Comparison of ENCODE assay signal across 27 cellular contexts in genomic region chr2:240889601-240890560, GRCh38. TPM values are rescaled to one million over a fixed set of nuclear protein-coding genes. Genes with fewer than 3 reads are reported as not detected.
"Had no signal": no experiment of that assay in that cellular context is flagged by ENCODE, and none has a peak within 500 bp of the region (broad histone marks: within the 10 kb centered on the region; RNA-seq: fewer than 3 reads in every experiment).

No MANE protein-coding gene starts in this region.

- H3K4me3 ChIP-seq: coronary artery, dorsolateral prefrontal cortex, gastrocnemius medialis, hepatocyte, psoas muscle, thoracic aorta, uterus had no signal

- H3K79me2 ChIP-seq: hepatocyte, parathyroid adenoma had no signal

- H3K27me3 ChIP-seq: dorsolateral prefrontal cortex, gastrocnemius medialis, hepatocyte, uterus had no signal

- H3K4me2 ChIP-seq: hepatocyte had no signal

- H3K27ac ChIP-seq: coronary artery, dorsolateral prefrontal cortex, gastrocnemius medialis, hepatocyte, parathyroid adenoma, psoas muscle, thoracic aorta, uterus had no signal

- H2AFZ ChIP-seq: hepatocyte, parathyroid adenoma had no signal

- H3K9me3 ChIP-seq: gastrocnemius medialis, psoas muscle, thoracic aorta, uterus had no signal

- ATAC-seq: activated CD4-positive, alpha-beta T cell treated with anti-CD3 and anti-CD28 coated beads for 36 hours; activated CD8-positive, alpha-beta memory T cell treated with anti-CD3 and anti-CD28 coated beads, Interleukin-2, amount 10 ng/mL, durations not matched to agents 7 days and 5 days; activated CD8-positive, alpha-beta T cell treated with anti-CD3 and anti-CD28 coated beads, Interleukin-2, amount 10 ng/mL, durations not matched to agents 7 days and 5 days; activated naive CD4-positive, alpha-beta T cell treated with anti-CD3 and anti-CD28 coated beads, Interleukin-2, amount 50 U/mL, for 72 hours; gastrocnemius medialis; naive thymus-derived CD4-positive, alpha-beta T cell; psoas muscle; stimulated activated naive CD8-positive, alpha-beta T cell treated with anti-CD3 and anti-CD28 coated beads, Interleukin-15, Interleukin-2, amounts not matched to agents 100 U/mL and 50 U/mL, for 24 hours had no signal

- H3K36me3 ChIP-seq: gastrocnemius medialis, thoracic aorta, uterus had no signal

- H3K9ac ChIP-seq: parathyroid adenoma had no signal

- FAIRE-seq: bronchial epithelial cell, keratinocyte had no signal

- DNase-seq: activated CD4-positive, alpha-beta T cell treated with anti-CD3 and anti-CD28 coated beads for 36 hours; activated CD4-positive, CD25-positive, alpha-beta regulatory T cell; activated CD8-positive, alpha-beta memory T cell treated with anti-CD3 and anti-CD28 coated beads, Interleukin-2, amount 10 ng/mL, durations not matched to agents 7 days and 5 days; activated CD8-positive, alpha-beta T cell treated with anti-CD3 and anti-CD28 coated beads, Interleukin-2, amount 10 ng/mL, durations not matched to agents 7 days and 5 days; activated T-cell treated with anti-CD3 and anti-CD28 coated beads, Interleukin-2, amount 50 U/mL, for 48 hours; dorsolateral prefrontal cortex; effector memory CD4-positive, alpha-beta T cell; gastrocnemius medialis; mammary epithelial cell; naive thymus-derived CD4-positive, alpha-beta T cell; nucleus accumbens; stimulated activated CD4-positive, alpha-beta T cell treated with anti-CD3 and anti-CD28 coated beads, Interleukin-4, amount 100 ng/mL, for 1 hour; stimulated activated naive CD8-positive, alpha-beta T cell treated with anti-CD3 and anti-CD28 coated beads, Interleukin-15, Interleukin-2, amounts not matched to agents 100 U/mL and 50 U/mL, for 24 hours; T-helper 1 cell; uterus had no signal

- H3K4me1 ChIP-seq: gastrocnemius medialis, parathyroid adenoma, psoas muscle, uterus had no signal

RNA-seq across cellular contexts. Expression of gene MAB21L4, which starts 6.1 kb away (rescaled TPM):
- total RNA-seq: activated CD4-positive, alpha-beta T cell treated with anti-CD3 and anti-CD28 coated beads for 36 hours; activated CD8-positive, alpha-beta memory T cell treated with anti-CD3 and anti-CD28 coated beads, Interleukin-2, amount 10 ng/mL, durations not matched to agents 7 days and 5 days; activated CD8-positive, alpha-beta T cell treated with anti-CD3 and anti-CD28 coated beads, Interleukin-2, amount 10 ng/mL, durations not matched to agents 7 days and 5 days; activated naive CD4-positive, alpha-beta T cell treated with anti-CD3 and anti-CD28 coated beads, Interleukin-2, amount 50 U/mL, for 72 hours; activated T-helper 2 cell treated with anti-CD3 and anti-CD28 coated beads, Interferon-gamma antibody, Interleukin-2, Interleukin-4, amounts not matched to agents 10 μg/mL and 5 μg/mL and 100 μg/mL, durations not matched to agents 14 hours and 24 hours and 36 hours; gastrocnemius medialis; naive thymus-derived CD4-positive, alpha-beta T cell; psoas muscle; thoracic aorta had no signal
- polyA plus RNA-seq: naive thymus-derived CD4-positive, alpha-beta T cell; neural cell; psoas muscle had no signal

RNA-seq across cellular contexts. Expression of gene CROCC2, which starts 16.3 kb away (rescaled TPM):
- total RNA-seq: activated CD4-positive, alpha-beta T cell treated with anti-CD3 and anti-CD28 coated beads for 36 hours; activated CD8-positive, alpha-beta memory T cell treated with anti-CD3 and anti-CD28 coated beads, Interleukin-2, amount 10 ng/mL, durations not matched to agents 7 days and 5 days; activated CD8-positive, alpha-beta T cell treated with anti-CD3 and anti-CD28 coated beads, Interleukin-2, amount 10 ng/mL, durations not matched to agents 7 days and 5 days; activated naive CD4-positive, alpha-beta T cell treated with anti-CD3 and anti-CD28 coated beads, Interleukin-2, amount 50 U/mL, for 72 hours; activated T-helper 2 cell treated with anti-CD3 and anti-CD28 coated beads, Interferon-gamma antibody, Interleukin-2, Interleukin-4, amounts not matched to agents 10 μg/mL and 5 μg/mL and 100 μg/mL, durations not matched to agents 14 hours and 24 hours and 36 hours; bronchial epithelial cell; epithelial cell of proximal tubule; mammary epithelial cell; psoas muscle; thoracic aorta had no signal
- polyA plus RNA-seq: keratinocyte; mammary epithelial cell; naive thymus-derived CD4-positive, alpha-beta T cell had no signal

RNA-seq across cellular contexts. Expression of gene AGXT, which starts 21.3 kb away (rescaled TPM):
- total RNA-seq: activated CD4-positive, alpha-beta T cell treated with anti-CD3 and anti-CD28 coated beads for 36 hours; activated CD8-positive, alpha-beta memory T cell treated with anti-CD3 and anti-CD28 coated beads, Interleukin-2, amount 10 ng/mL, durations not matched to agents 7 days and 5 days; activated CD8-positive, alpha-beta T cell treated with anti-CD3 and anti-CD28 coated beads, Interleukin-2, amount 10 ng/mL, durations not matched to agents 7 days and 5 days; activated naive CD4-positive, alpha-beta T cell treated with anti-CD3 and anti-CD28 coated beads, Interleukin-2, amount 50 U/mL, for 72 hours; activated T-helper 2 cell treated with anti-CD3 and anti-CD28 coated beads, Interferon-gamma antibody, Interleukin-2, Interleukin-4, amounts not matched to agents 10 μg/mL and 5 μg/mL and 100 μg/mL, durations not matched to agents 14 hours and 24 hours and 36 hours; bronchial epithelial cell; epithelial cell of proximal tubule; mammary epithelial cell; mesothelial cell of epicardium; naive thymus-derived CD4-positive, alpha-beta T cell; thoracic aorta; uterus had no signal
- polyA plus RNA-seq: keratinocyte; mammary epithelial cell; naive thymus-derived CD4-positive, alpha-beta T cell; neural cell had no signal
